Comparison of ENCODE assay signal across 8 cellular contexts in the genomic region with DNA sequence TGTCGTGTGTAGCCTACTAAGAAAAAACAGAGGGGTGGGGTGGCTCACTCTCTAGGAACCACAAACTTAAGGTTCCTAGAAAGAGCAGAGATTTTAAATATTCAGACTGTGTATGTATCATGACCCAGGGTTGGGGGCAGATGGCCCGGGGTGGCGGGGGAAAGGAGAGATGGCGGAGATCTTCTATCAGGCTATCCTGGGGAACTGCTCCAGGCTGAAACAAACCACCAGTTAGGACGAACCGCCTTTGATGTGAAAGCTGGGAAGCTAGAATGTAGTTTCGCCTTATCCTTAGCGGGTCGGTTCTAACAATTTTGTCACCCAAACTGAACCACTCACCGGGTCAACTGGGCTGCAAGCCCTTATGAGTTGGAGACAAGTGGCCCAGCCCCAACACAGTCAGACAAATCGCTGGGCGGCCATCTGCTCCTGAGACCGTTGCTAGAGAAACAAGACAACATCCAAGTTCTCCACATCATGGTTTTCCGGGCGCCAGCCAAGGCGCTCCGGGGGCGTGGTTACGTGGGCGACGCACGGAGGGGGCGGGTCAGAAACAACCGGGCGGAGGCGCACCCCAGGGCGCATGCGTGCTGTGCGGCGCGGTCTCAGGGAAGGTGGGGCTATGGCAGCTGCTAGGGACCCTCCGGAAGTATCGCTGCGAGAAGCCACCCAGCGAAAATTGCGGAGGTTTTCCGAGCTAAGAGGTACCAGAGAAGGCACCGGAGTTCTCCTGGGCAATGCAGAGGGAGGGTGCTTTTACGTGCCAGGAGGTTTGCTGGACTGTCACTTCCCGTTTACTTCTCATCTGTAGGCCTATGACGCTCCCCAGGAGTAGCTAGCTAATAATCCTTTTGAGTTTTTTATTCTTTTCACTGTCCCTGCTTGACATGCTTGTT.
DNase-seq lines count a peak whose midpoint lies in the region; ATAC-seq and TF ChIP-seq lines count a peak whose summit lies in the region.

A gene (plus strand): TSS at position 586 of the 896 bp plus-strand sequence. CDS start 37 bp downstream, at position 623.
A gene with protein sequence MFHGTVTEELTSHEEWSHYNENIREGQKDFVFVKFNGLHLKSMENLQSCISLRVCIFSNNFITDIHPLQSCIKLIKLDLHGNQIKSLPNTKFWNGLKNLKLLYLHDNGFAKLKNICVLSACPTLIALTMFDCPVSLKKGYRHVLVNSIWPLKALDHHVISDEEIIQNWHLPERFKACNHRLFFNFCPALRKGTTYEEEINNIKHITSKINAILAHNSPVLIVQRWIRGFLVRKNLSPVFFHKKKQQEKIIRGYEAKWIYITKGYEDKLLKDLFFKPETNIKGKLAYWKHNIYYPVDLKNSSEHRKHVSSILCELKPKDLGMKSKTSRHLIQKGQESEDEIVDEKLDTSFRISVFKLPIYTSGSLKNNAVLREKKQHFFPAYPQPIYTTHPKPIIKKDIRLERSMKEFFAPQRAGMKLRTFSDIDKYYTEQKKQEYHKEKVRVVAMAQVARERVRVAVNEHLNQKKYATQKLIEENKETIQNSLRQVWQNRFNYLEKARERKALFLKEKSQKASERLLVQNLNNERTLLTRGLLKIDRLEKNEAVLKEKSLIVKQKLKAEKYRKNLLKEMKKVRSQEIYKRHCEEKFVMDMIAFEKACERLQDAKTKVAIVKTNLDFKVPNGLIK (minus strand): TSS at position 520 of the 896 bp plus-strand sequence. CDS start 14,492 bp downstream, outside the sequence.

- H3K9ac ChIP-seq in OCI-LY3 (ENCODE audit: low read length) = peak within 1 kb of the TSS; percentile 85

- H3K9me3 ChIP-seq in OCI-LY3 (ENCODE audit: insufficient read depth, low read length) = no peaks in the 10 kb centered on the region

- peak; percentile 86 for DNase-seq in DMS 273 treated with DMSO at 0.1 percent for 48 hours (lab: John Stamatoyannopoulos, UW)
- DNase-seq in HuH-7.5 (ENCODE audit: low spot score) = peak; percentile 73
- DNase-seq in activated T-cell treated with anti-CD3 and anti-CD28 coated beads for 24 hours (ENCODE audit: low read depth) = peak; percentile 93
- DNase-seq in epidermal melanocyte (ENCODE audit: insufficient read length, low spot score) = peak; percentile 92
- DNase-seq in midbrain (lab: John Stamatoyannopoulos, UW) = peak; percentile 96
- peak; percentile 90 to 91 for DNase-seq in stimulated activated CD8-positive, alpha-beta memory T cell treated with anti-CD3 and anti-CD28 coated beads, Interleukin-15, amount 100 ng/mL, for 48 hours (ENCODE audit: low read depth in 2 of 2)

- no peaks in the 10 kb centered on the region for H3K36me3 ChIP-seq in OCI-LY3 (replicated peaks; ENCODE audit: low read depth, low read length)

- H3K27me3 ChIP-seq in OCI-LY3 (ENCODE audit: low read depth, low read length) = no peaks in the 10 kb centered on the region

- peak within 1 kb of the TSS; percentile 83 for H3K4me2 ChIP-seq in OCI-LY3 (ENCODE audit: low read length)

- H3K27ac ChIP-seq in OCI-LY3 (ENCODE audit: low read length) = peak within 1 kb of the TSS; percentile 73

- H3K4me1 ChIP-seq in OCI-LY3 (ENCODE audit: low read length) = peaks cover 14% of the 10 kb centered on the region

- no peaks in the 10 kb centered on the region for H4K20me1 ChIP-seq in OCI-LY3 (ENCODE audit: insufficient read depth, low read length)

- ATAC-seq in GM21528 (IDR thresholded peaks at IDR 0.05; ENCODE audit: low FRiP score, unreplicated experiment) = peak; percentile 97

- no peaks in the 10 kb centered on the region for H3K79me2 ChIP-seq in OCI-LY3 (ENCODE audit: low read length)

- TF ChIP-seq CTCF in OCI-LY3 (IDR thresholded peaks at IDR 0.05; ENCODE audit: low read depth, low read length) = no peak

- peak within 1 kb of the TSS; percentile 96 for H2AFZ ChIP-seq in OCI-LY3 (ENCODE audit: low read depth, low read length)

- H3K4me3 ChIP-seq in OCI-LY3 (ENCODE audit: low read length) = peak within 1 kb of the TSS; percentile 99

Comparison
In these comparisons a context has a peak if more than half of its experiments do, and no peak if none do; other contexts are left out.
1. Peak in every context shown above with its lines: DNase-seq, ATAC-seq, H3K4me3 ChIP-seq and H3K27ac ChIP-seq.